In the genomic region with DNA sequence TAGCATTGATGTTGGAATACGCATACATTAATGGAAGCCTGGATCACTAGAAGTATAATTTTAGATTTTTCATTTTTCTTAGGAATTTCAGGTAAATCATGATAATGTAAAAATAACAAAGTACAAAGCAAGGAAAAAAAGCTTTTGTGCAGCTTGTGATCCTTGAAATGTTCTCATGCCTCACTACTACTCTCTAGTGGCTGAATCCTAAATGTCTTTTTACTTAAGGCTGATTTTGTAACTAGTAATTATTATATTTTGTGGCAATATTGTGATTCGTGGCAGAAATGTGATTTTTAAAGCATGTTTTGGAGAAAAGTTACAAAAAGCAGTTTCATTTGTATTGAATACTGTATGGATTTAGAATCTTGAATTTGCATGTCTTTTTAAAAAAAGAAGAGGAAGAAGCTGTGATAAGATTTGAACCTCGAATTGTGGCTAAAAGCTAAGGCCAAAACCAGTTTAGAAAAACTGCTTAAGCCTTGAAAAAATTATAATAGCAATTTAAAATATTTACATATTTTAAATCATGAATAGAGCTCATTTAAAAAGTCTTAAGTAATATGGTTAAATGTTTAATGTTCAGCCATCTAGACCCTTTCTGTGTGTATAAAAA, we compare ENCODE assay signal across 8 cellular contexts. TPM values are rescaled to one million over a fixed set of nuclear protein-coding genes. Genes with fewer than 3 reads are reported as not detected.
DNase-seq lines count a peak whose midpoint lies in the region; ATAC-seq and TF ChIP-seq lines count a peak whose summit lies in the region.

No MANE protein-coding gene starts in this region.

- H3K9me3 Mint-ChIP-seq in nephron progenitor cell = peaks cover 2% of the 10 kb centered on the region
- H3K9me3 Mint-ChIP-seq in activated CD4-positive, alpha-beta T cell treated with anti-CD3 and anti-CD28 coated beads, Interleukin-2, amount 10 ng/mL, durations not matched to agents 7 days and 5 days = no peaks in the 10 kb centered on the region

- H3K4me1 Mint-ChIP-seq in nephron progenitor cell = no peaks in the 10 kb centered on the region
- H3K4me1 Mint-ChIP-seq in activated CD4-positive, alpha-beta T cell treated with anti-CD3 and anti-CD28 coated beads, Interleukin-2, amount 10 ng/mL, durations not matched to agents 7 days and 5 days = peaks cover 12% of the 10 kb centered on the region

- peaks cover 61% of the 10 kb centered on the region for H3K36me3 Mint-ChIP-seq in nephron progenitor cell (ENCODE audit: low read depth)
- H3K36me3 Mint-ChIP-seq in activated CD4-positive, alpha-beta T cell treated with anti-CD3 and anti-CD28 coated beads, Interleukin-2, amount 10 ng/mL, durations not matched to agents 7 days and 5 days (ENCODE audit: low read depth) = peaks cover 41% of the 10 kb centered on the region

- peaks cover 21% of the 10 kb centered on the region for H3K36me3 ChIP-seq in brain microvascular endothelial cell (replicated peaks)

- TF ChIP-seq CTCF in brain microvascular endothelial cell (IDR thresholded peaks at IDR 0.05; ENCODE audit: low read depth, low read length, missing control alignments) = peak; percentile 49
- peak; percentile 44 for TF ChIP-seq CTCF in nephron progenitor cell (IDR thresholded peaks at IDR 0.05)

- POLR2A ChIA-PET in activated CD4-positive, alpha-beta T cell treated with anti-CD3 and anti-CD28 coated beads, Interleukin-2, amount 10 ng/mL, durations not matched to agents 7 days and 5 days (lab: Charles Lee) = no interaction called here

- DNase-seq in G401 (ENCODE audit: low spot score) = peak; percentile 16
- DNase-seq in NAMALWA (ENCODE audit: low spot score) = peak; percentile 59
- DNase-seq in brain microvascular endothelial cell = no peak
- no peak for DNase-seq in nephron progenitor cell
- no peak for DNase-seq in activated naive CD4-positive, alpha-beta T cell treated with anti-CD3 and anti-CD28 coated beads, Interleukin-2, amount 50 U/mL, for 16 hours
- no peak for DNase-seq in activated CD4-positive, alpha-beta T cell treated with anti-CD3 and anti-CD28 coated beads, Interleukin-2, amount 10 ng/mL, durations not matched to agents 7 days and 5 days

- H3K27ac ChIP-seq in brain microvascular endothelial cell = no peak overlapping the region

- H3K4me3 ChIP-seq in brain microvascular endothelial cell (ENCODE audit: low read depth, low read length) = no peak overlapping the region

- H3K4me3 Mint-ChIP-seq in nephron progenitor cell = no peak overlapping the region
- H3K4me3 Mint-ChIP-seq in activated CD4-positive, alpha-beta T cell treated with anti-CD3 and anti-CD28 coated beads, Interleukin-2, amount 10 ng/mL, durations not matched to agents 7 days and 5 days = no peak overlapping the region

- no peak for ATAC-seq in GM21717 (IDR thresholded peaks at IDR 0.05; ENCODE audit: unreplicated experiment)
- ATAC-seq in GM21528 (IDR thresholded peaks at IDR 0.05; ENCODE audit: low FRiP score, unreplicated experiment) = no peak

- H3K27me3 ChIP-seq in brain microvascular endothelial cell (replicated peaks) = no peaks in the 10 kb centered on the region

- H3K27me3 Mint-ChIP-seq in nephron progenitor cell (ENCODE audit: low read depth, poor library complexity) = no peaks in the 10 kb centered on the region
- no peaks in the 10 kb centered on the region for H3K27me3 Mint-ChIP-seq in activated CD4-positive, alpha-beta T cell treated with anti-CD3 and anti-CD28 coated beads, Interleukin-2, amount 10 ng/mL, durations not matched to agents 7 days and 5 days

- in situ Hi-C loops in G401 (cut with HindIII; ENCODE audit: low sequenced_read_pairs) = no loop called here
- in situ Hi-C loops in brain microvascular endothelial cell (cut with HindIII; ENCODE audit: low pct_ligation_motif_present, low sequenced_read_pairs) = no loop called here

- H3K27ac Mint-ChIP-seq in nephron progenitor cell = no peak overlapping the region
- H3K27ac Mint-ChIP-seq in activated CD4-positive, alpha-beta T cell treated with anti-CD3 and anti-CD28 coated beads, Interleukin-2, amount 10 ng/mL, durations not matched to agents 7 days and 5 days = no peak overlapping the region

- CTCF ChIA-PET in activated CD4-positive, alpha-beta T cell treated with anti-CD3 and anti-CD28 coated beads, Interleukin-2, amount 10 ng/mL, durations not matched to agents 7 days and 5 days (lab: Charles Lee) = no interaction called here

RNA-seq across cellular contexts. Expression of a gene that starts 39.0 kb away (rescaled TPM):
- 67.8 and 97.3 TPM in 2 replicates for total RNA-seq in G401 (2014; rRNA removed; shearing (Covaris generic))
- total RNA-seq in activated CD4-positive, alpha-beta T cell treated with anti-CD3 and anti-CD28 coated beads, Interleukin-2, amount 10 ng/mL, durations not matched to agents 7 days and 5 days = 100 to 1,000 TPM; 111 to 123 TPM

Comparison
In these comparisons a context has a peak if more than half of its experiments do, and no peak if none do; other contexts are left out.
1. DNase-seq: peak in G401 (single experiment) and NAMALWA (single experiment); none in brain microvascular endothelial cell (single experiment), nephron progenitor cell (single experiment), activated naive CD4-positive, alpha-beta T cell treated with anti-CD3 and anti-CD28 coated beads, Interleukin-2, amount 50 U/mL, for 16 hours (single experiment) and activated CD4-positive, alpha-beta T cell treated with anti-CD3 and anti-CD28 coated beads, Interleukin-2, amount 10 ng/mL, durations not matched to agents 7 days and 5 days (single experiment).